In genomic region chr6:148544421-148544820, GRCh38 we compare ENCODE assay signal across 27 cellular contexts.
"Had no signal": no experiment of that assay in that cellular context is flagged by ENCODE, and none has a peak within 500 bp of the region (broad histone marks: within the 10 kb centered on the region; RNA-seq: fewer than 3 reads in every experiment).

No MANE protein-coding gene starts in this region.

- H3K4me1 ChIP-seq: neural progenitor cell, parathyroid adenoma, prostate gland, right lobe of liver, spleen, stomach, suprapubic skin, testis, transverse colon, upper lobe of left lung, vagina had no signal

- H3K79me2 ChIP-seq: parathyroid adenoma had no signal

- H3K27me3 ChIP-seq: neural progenitor cell, ovary, right lobe of liver, spleen, stomach, suprapubic skin, testis, tibial artery, transverse colon, upper lobe of left lung, vagina had no signal

- H3K27ac Mint-ChIP-seq: naive thymus-derived CD4-positive, alpha-beta T cell; nephron; neural progenitor cell; stimulated activated effector memory CD8-positive, alpha-beta T cell treated with anti-CD3 and anti-CD28 coated beads, Interleukin-12 subunit alpha, Interleukin-12 subunit beta, amount 100 ng/mL, for 72 hours; stimulated activated naive B cell treated with anti-CD40 and anti-IgM and Interleukin-4, amounts not matched to agents 10 μg/mL and 1 μg/mL and 100 μg/mL, for 72 hours; stimulated activated naive CD8-positive, alpha-beta T cell treated with anti-CD3 and anti-CD28 coated beads, Interleukin-15, Interleukin-2, amounts not matched to agents 100 ng/mL and 50 ng/mL, for 24 hours had no signal

- H3K4me3 ChIP-seq: neural progenitor cell, ovary, prostate gland, right lobe of liver, skin epidermis, smooth muscle cell, spleen, stomach, suprapubic skin, testis, tibial artery, transverse colon, upper lobe of left lung, vagina had no signal

- DNase-seq: naive thymus-derived CD4-positive, alpha-beta T cell; occipital lobe; ovary; right cardiac atrium; right lobe of liver; spleen; stimulated activated CD4-positive, alpha-beta T cell treated with anti-CD3 and anti-CD28 coated beads, Interleukin-15, amount 100 ng/mL, for 24 hours; stimulated activated CD4-positive, alpha-beta T cell treated with anti-CD3 and anti-CD28 coated beads, Interleukin-2, amount 100 ng/mL, for 24 hours; stimulated activated CD4-positive, alpha-beta T cell treated with anti-CD3 and anti-CD28 coated beads, Interleukin-2, amount 100 ng/mL, for 48 hours; stimulated activated CD4-positive, alpha-beta T cell treated with anti-CD3 and anti-CD28 coated beads, Interleukin-4, amount 100 ng/mL, for 24 hours; stimulated activated naive B cell treated with anti-CD40 and anti-IgM and Interleukin-4, amounts not matched to agents 10 μg/mL and 1 μg/mL and 100 μg/mL, for 72 hours; stimulated activated naive CD4-positive, alpha-beta T cell treated with Interleukin-2 at 50 U/mL for 16 hours; stomach; testis; tibial artery; transverse colon had no signal

- H3K4me3 Mint-ChIP-seq: naive thymus-derived CD4-positive, alpha-beta T cell; nephron; neural progenitor cell; stimulated activated effector memory CD8-positive, alpha-beta T cell treated with anti-CD3 and anti-CD28 coated beads, Interleukin-12 subunit alpha, Interleukin-12 subunit beta, amount 100 ng/mL, for 72 hours; stimulated activated naive B cell treated with anti-CD40 and anti-IgM and Interleukin-4, amounts not matched to agents 10 μg/mL and 1 μg/mL and 100 μg/mL, for 72 hours; stimulated activated naive CD8-positive, alpha-beta T cell treated with anti-CD3 and anti-CD28 coated beads, Interleukin-15, Interleukin-2, amounts not matched to agents 100 ng/mL and 50 ng/mL, for 24 hours had no signal

- H3K36me3 Mint-ChIP-seq: naive thymus-derived CD4-positive, alpha-beta T cell; stimulated activated effector memory CD8-positive, alpha-beta T cell treated with anti-CD3 and anti-CD28 coated beads, Interleukin-12 subunit alpha, Interleukin-12 subunit beta, amount 100 ng/mL, for 72 hours; stimulated activated naive B cell treated with anti-CD40 and anti-IgM and Interleukin-4, amounts not matched to agents 10 μg/mL and 1 μg/mL and 100 μg/mL, for 72 hours had no signal

- H3K9ac ChIP-seq: neural progenitor cell, parathyroid adenoma had no signal

- H3K9me3 Mint-ChIP-seq: naive thymus-derived CD4-positive, alpha-beta T cell; nephron; neural progenitor cell; stimulated activated effector memory CD8-positive, alpha-beta T cell treated with anti-CD3 and anti-CD28 coated beads, Interleukin-12 subunit alpha, Interleukin-12 subunit beta, amount 100 ng/mL, for 72 hours; stimulated activated naive B cell treated with anti-CD40 and anti-IgM and Interleukin-4, amounts not matched to agents 10 μg/mL and 1 μg/mL and 100 μg/mL, for 72 hours; stimulated activated naive CD8-positive, alpha-beta T cell treated with anti-CD3 and anti-CD28 coated beads, Interleukin-15, Interleukin-2, amounts not matched to agents 100 ng/mL and 50 ng/mL, for 24 hours had no signal

- H2AFZ ChIP-seq: neural progenitor cell, parathyroid adenoma had no signal

- H3K36me3 ChIP-seq: neural progenitor cell, ovary had no signal

- H3K27ac ChIP-seq: neural progenitor cell, ovary, parathyroid adenoma, prostate gland, right lobe of liver, skin epidermis, spleen, stomach, suprapubic skin, testis, tibial artery, transverse colon, upper lobe of left lung, vagina had no signal

- ATAC-seq: naive thymus-derived CD4-positive, alpha-beta T cell; right lobe of liver; stimulated activated effector memory CD8-positive, alpha-beta T cell treated with anti-CD3 and anti-CD28 coated beads, Interleukin-12 subunit alpha, Interleukin-12 subunit beta, amount 100 ng/mL, for 72 hours; stimulated activated naive B cell treated with anti-CD40 and anti-IgM and Interleukin-4, amounts not matched to agents 10 μg/mL and 1 μg/mL and 100 μg/mL, for 72 hours had no signal

- H3K4me1 Mint-ChIP-seq: naive thymus-derived CD4-positive, alpha-beta T cell; neural progenitor cell; stimulated activated effector memory CD8-positive, alpha-beta T cell treated with anti-CD3 and anti-CD28 coated beads, Interleukin-12 subunit alpha, Interleukin-12 subunit beta, amount 100 ng/mL, for 72 hours; stimulated activated naive B cell treated with anti-CD40 and anti-IgM and Interleukin-4, amounts not matched to agents 10 μg/mL and 1 μg/mL and 100 μg/mL, for 72 hours had no signal

- H3K4me2 ChIP-seq: neural progenitor cell, smooth muscle cell had no signal

- H3K9me3 ChIP-seq: ovary, prostate gland, right lobe of liver, spleen, stomach, suprapubic skin, testis, tibial artery, transverse colon, upper lobe of left lung, vagina had no signal
